ENCODE assay signal across 11 cellular contexts in genomic region chr4:98601719-98602118, GRCh38. TPM values are rescaled to one million over a fixed set of nuclear protein-coding genes. Genes with fewer than 3 reads are reported as not detected.
DNase-seq lines count a peak whose midpoint lies in the region; ATAC-seq, FAIRE-seq and TF ChIP-seq lines count a peak whose summit lies in the region.
"Had no signal": no experiment of that assay in that cellular context is flagged by ENCODE, and none has a peak within 500 bp of the region (broad histone marks: within the 10 kb centered on the region; RNA-seq: fewer than 3 reads in every experiment).

No MANE protein-coding gene starts in this region.

- no peaks in the 10 kb centered on the region for H3K27me3 ChIP-seq in GM12878 (replicated peaks in 1 of 2; ENCODE audit: control insufficient read depth in 2 of 2, insufficient read depth in 2 of 2, low read length in 1 of 2)
- H3K27me3 ChIP-seq: body of pancreas had no signal

- no peak for TF ChIP-seq POLR2A in GM12878 (IDR thresholded peaks at IDR 0.05; ENCODE audit: low read depth, low read length)

- TF ChIP-seq CTCF in GM12878 (IDR thresholded peaks at IDR 0.05 in 2 of 3, conservative IDR thresholded peaks at IDR 0.05 in 1 of 3; ENCODE audit: control insufficient read depth in 2 of 3, extremely low read depth in 1 of 3, insufficient read depth in 1 of 3, low read depth in 3 of 3, low read length in 3 of 3): no peak; a peak in 1 of 6 replicates
- no peak for TF ChIP-seq CTCF in CD14-positive monocyte (IDR thresholded peaks at IDR 0.05)

- H3K79me2 ChIP-seq in GM12878 (ENCODE audit: control insufficient read depth, insufficient read depth, low read length): no peaks in the 10 kb centered on the region

- no peak for TF ChIP-seq EP300 in GM12878 (IDR thresholded peaks at IDR 0.05; ENCODE audit: borderline replicate concordance in 1 of 2, control insufficient read depth in 1 of 2, low read depth in 2 of 2, low read length in 2 of 2)

- RAD21 ChIA-PET in GM12878 (lab: Charles Lee; ENCODE audit: unreplicated experiment): interaction anchor here (0.6 to 3.0 kb wide), 6 partner anchors 16 to 327 kb away, joined by 3 to 11 read pairs (median 3); partner anchors contain the start of gene EIF4E

- TF ChIP-seq RAD21 in GM12878 (IDR thresholded peaks at IDR 0.05; ENCODE audit: insufficient read depth, low read depth, low read length): no peak

- no peak overlapping the region for H2AFZ ChIP-seq in GM12878 (ENCODE audit: control insufficient read depth, low read depth, low read length)

- H3K9me3 Mint-ChIP-seq in CD14-positive monocyte: peaks cover 6 to 22% (median 15%) of the 10 kb centered on the region in 7 donors

- WGBS in GM12878 (ENCODE audit: insufficient coverage, insufficient replicate concordance, low lambda C conversion rate, missing lambda C conversion rate): 24% methylated on average over 3 of the region's 3 CpGs

- no peak overlapping the region for H3K27ac ChIP-seq in GM12878 (ENCODE audit: control insufficient read depth, insufficient read depth)
- H3K27ac ChIP-seq: body of pancreas had no signal

- no peaks in the 10 kb centered on the region for H4K20me1 ChIP-seq in GM12878 (ENCODE audit: control insufficient read depth, insufficient read depth)

- H3K36me3 Mint-ChIP-seq in CD14-positive monocyte: no peaks in the 10 kb centered on the region

- in situ Hi-C loops in GM12878 (cut with MboI): no loop called here

- H3K9ac ChIP-seq in GM12878 (ENCODE audit: control insufficient read depth, insufficient read depth, low read length): no peak overlapping the region

- no peak overlapping the region for H3K27ac Mint-ChIP-seq in CD14-positive monocyte

- CTCF ChIA-PET in GM12878 (lab: Yijun Ruan, JAX): interaction anchor here (1.2 kb wide), 1 partner anchor 24 kb away, joined by 4 read pairs; no protein-coding TSS in a partner anchor

- no peak overlapping the region for H3K4me3 ChIP-seq in GM12878
- H3K4me3 ChIP-seq: body of pancreas had no signal

- H3K4me3 Mint-ChIP-seq in CD14-positive monocyte: no peak overlapping the region

- SMC1A ChIA-PET in GM12878 (lab: Charles Lee; ENCODE audit: uncharacterized antibody, unreplicated experiment): interaction anchor here (1.1 to 1.4 kb wide), 5 partner anchors 14 to 187 kb away, joined by 3 to 5 read pairs (median 4); no protein-coding TSS in a partner anchor

- no peaks in the 10 kb centered on the region for H3K4me1 ChIP-seq in GM12878 (ENCODE audit: control insufficient read depth, insufficient read depth, low read length)
- H3K4me1 ChIP-seq: body of pancreas had no signal

- no peaks in the 10 kb centered on the region for H3K36me3 ChIP-seq in GM12878 (ENCODE audit: control insufficient read depth in 2 of 2, insufficient read depth in 2 of 2, low read length in 1 of 2)

- H3K27me3 Mint-ChIP-seq in CD14-positive monocyte (ENCODE audit: low read depth in 3 of 3): no peaks in the 10 kb centered on the region

- peak; percentile 90 for ATAC-seq in HG03460 (IDR thresholded peaks at IDR 0.05; ENCODE audit: unreplicated experiment)
- ATAC-seq in GM12878: peak; percentile 81
- ATAC-seq in stimulated activated naive CD8-positive, alpha-beta T cell treated with anti-CD3 and anti-CD28 coated beads, Interleukin-15, Interleukin-2, amounts not matched to agents 100 U/mL and 50 U/mL, for 24 hours: peak; percentile 89
- ATAC-seq in GM19467 (IDR thresholded peaks at IDR 0.05; ENCODE audit: unreplicated experiment): no peak
- ATAC-seq: body of pancreas, left cardiac atrium had no signal

- H3K4me1 Mint-ChIP-seq in CD14-positive monocyte: no peaks in the 10 kb centered on the region

- DNase-seq in activated effector memory CD4-positive, alpha-beta T cell treated with anti-CD3 and anti-CD28 coated beads, Interleukin-2, amount 50 U/mL, for 16 hours: peak; percentile 67
- DNase-seq in activated effector memory CD4-positive, alpha-beta T cell treated with Interleukin-2 at 50 U/mL for 16 hours: no peak
- DNase-seq in GM12878 (ENCODE audit: low read depth, low spot score): no peak
- peak; percentile 35 for DNase-seq in stimulated activated naive CD8-positive, alpha-beta T cell treated with anti-CD3 and anti-CD28 coated beads, Interleukin-15, Interleukin-2, amounts not matched to agents 100 U/mL and 50 U/mL, for 24 hours
- no peak for DNase-seq in effector CD4-positive, alpha-beta T cell
- DNase-seq in CD14-positive monocyte (ENCODE audit: low spot score): no peak
- DNase-seq: body of pancreas, left cardiac atrium, MV-4-11 had no signal

- no peak for FAIRE-seq in GM12878 (lab: Jason Lieb, UNC)

- no TSS peak for BruUV-seq in GM12878 (replicated peaks; lab: Mats Ljungman, UMichigan)

- intact Hi-C loops in GM12878 (cut with micrococcal nuclease; ENCODE audit: unreplicated experiment) (loop anchor here (2.0 to 5.0 kb wide), 2 partner anchors 61 to 119 kb away; no protein-coding TSS in a partner anchor), CD14-positive monocyte (cut with micrococcal nuclease) (no loop called here)

- H3K4me2 ChIP-seq in GM12878 (ENCODE audit: control insufficient read depth, insufficient read depth): no peak overlapping the region

- POLR2A ChIA-PET in GM12878 (lab: Charles Lee): interaction anchor here (0.6 to 1.3 kb wide), 2 partner anchors 62 to 327 kb away, joined by 3 to 5 read pairs; partner anchors contain the start of gene EIF4E

- H3K9me3 ChIP-seq in GM12878 (replicated peaks; ENCODE audit: control insufficient read depth, insufficient read depth, low read length): no peaks in the 10 kb centered on the region; the same call in 1 of the 3 replicates
- H3K9me3 ChIP-seq: body of pancreas had no signal

TF ChIP-seq in GM12878, 131 proteins besides CTCF, POLR2A, EP300 and RAD21 (continues in another document):
- TF ChIP-seq SMAD1 (IDR thresholded peaks at IDR 0.05; ENCODE audit: low read depth, partially characterized antibody) (no peak), ZNF592 (IDR thresholded peaks at IDR 0.05) (no peak), RAD51 (IDR thresholded peaks at IDR 0.05) (peak; percentile 54; the same call in 1 of the 2 replicates), MYB (IDR thresholded peaks at IDR 0.05; ENCODE audit: borderline replicate concordance, low read depth, low read length) (no peak), USF2 (IDR thresholded peaks at IDR 0.05; ENCODE audit: borderline replicate concordance, low read depth, low read length) (no peak), BHLHE40 (IDR thresholded peaks at IDR 0.05; ENCODE audit: borderline replicate concordance in 1 of 2, low read depth in 2 of 2, low read length in 1 of 2) (peak in 1 of 2 experiments; percentile 19; a peak in 1 of 4 replicates), JUND (IDR thresholded peaks at IDR 0.05; ENCODE audit: low read depth, low read length) (no peak)

RNA-seq across cellular contexts. Expression of gene TSPAN5, which starts 56.7 kb away (rescaled TPM):
- 0.63 and 0.69 TPM in 2 replicates for total RNA-seq in GM12878 (2013; cell fraction: nucleolus; rRNA removed)
- total RNA-seq in GM12878 (2014; rRNA removed): 0.23 and 0.27 TPM in 2 replicates
- total RNA-seq in GM12878 (2014; rRNA removed; fragmentation: Illumina TruSeq; extraction: Trizol): 0.18 TPM in 2 replicates
- 0.45 and 0.59 TPM in 2 replicates for total RNA-seq in GM12878 (2021)
- polyA plus RNA-seq in GM12878 (2011; ENCODE audit: low read depth): 0.21 TPM
- polyA plus RNA-seq in GM12878 (2011; rRNA removed): 8.2 and 9.8 TPM in 2 replicates
- 4.8 and 4.9 TPM in 2 replicates for polyA plus RNA-seq in GM12878 (2011; cell fraction: cytosol; rRNA removed)
- polyA plus RNA-seq in GM12878 (2011; cell fraction: nucleus; rRNA removed): 5.3 and 5.5 TPM in 2 replicates
- 0.18 TPM in 1 of 2 replicates, not detected in the other for polyA plus RNA-seq in GM12878 (2012)
- polyA plus RNA-seq in GM12878 (2014; fragmentation: Illumina TruSeq; extraction: Trizol): 0.31 and 0.68 TPM in 2 replicates
- polyA plus RNA-seq in GM12878 (2014; fragmentation: Nextera tagmentation; extraction: Ambion mirVana): under 1 TPM; 0.22 to 0.23 TPM
- 0.33 and 1.1 TPM in 2 replicates for polyA plus RNA-seq in GM12878 (2014; rRNA removed)
- under 1 TPM; 0.09 to 0.63 TPM for polyA plus RNA-seq in GM12878 (2016; fragmentation: Nextera tagmentation; extraction: Ambion mirVana)
- polyA minus RNA-seq in GM12878 (2011; rRNA and poly(A)+ RNA removed): 6.1 and 6.7 TPM in 2 replicates
- 1.1 and 1.6 TPM in 2 replicates for polyA minus RNA-seq in GM12878 (2011; cell fraction: cytosol; rRNA and poly(A)+ RNA removed)
- 3.9 and 6.1 TPM in 2 replicates for polyA minus RNA-seq in GM12878 (2011; cell fraction: nucleus; rRNA and poly(A)+ RNA removed)
- polyA plus RNA-seq in CD14-positive monocyte: 1 to 10 TPM in 1 of 2 donors, under 1 TPM in 1; 0.13 to 1.1 TPM

Comparison
In these comparisons a context has a peak if more than half of its experiments do, and no peak if none do; other contexts are left out.
1. DNase-seq: peak in activated effector memory CD4-positive, alpha-beta T cell treated with anti-CD3 and anti-CD28 coated beads, Interleukin-2, amount 50 U/mL, for 16 hours (single experiment) and stimulated activated naive CD8-positive, alpha-beta T cell treated with anti-CD3 and anti-CD28 coated beads, Interleukin-15, Interleukin-2, amounts not matched to agents 100 U/mL and 50 U/mL, for 24 hours (single experiment); none in activated effector memory CD4-positive, alpha-beta T cell treated with Interleukin-2 at 50 U/mL for 16 hours (single experiment), GM12878 (single experiment), effector CD4-positive, alpha-beta T cell (single experiment) and CD14-positive monocyte (single experiment).